ENCODE assay signal across 19 cellular contexts in genomic region chr18:26721876-26722581, GRCh38.
DNase-seq lines count a peak whose midpoint lies in the region; ATAC-seq and TF ChIP-seq lines count a peak whose summit lies in the region.
"Had no signal": no experiment of that assay in that cellular context is flagged by ENCODE, and none has a peak within 500 bp of the region (broad histone marks: within the 10 kb centered on the region; RNA-seq: fewer than 3 reads in every experiment).

No MANE protein-coding gene starts in this region.

- H3K36me3 ChIP-seq in HEK293 (ENCODE audit: control insufficient read depth in 2 of 2, insufficient read depth in 1 of 2, low read length in 2 of 2) (no peaks in the 10 kb centered on the region), MM.1S (replicated peaks; ENCODE audit: insufficient read depth, low read length) (no peaks in the 10 kb centered on the region)
- no peaks in the 10 kb centered on the region for H3K36me3 ChIP-seq in CD8-positive, alpha-beta T cell (ENCODE audit: insufficient read depth, low read length)
- H3K36me3 ChIP-seq: BLaER1 had no signal

- POLR2A ChIA-PET in HEK293 (lab: Yijun Ruan, JAX), result no interaction called here
- POLR2A ChIA-PET in CD8-positive, alpha-beta T cell (lab: Charles Lee), result no interaction called here

- no peaks in the 10 kb centered on the region for H3K4me1 Mint-ChIP-seq in nephron progenitor cell
- no peaks in the 10 kb centered on the region for H3K4me1 Mint-ChIP-seq in CD8-positive, alpha-beta T cell (ENCODE audit: low read depth)
- H3K4me1 Mint-ChIP-seq: CD4-positive, alpha-beta memory T cell had no signal

- H3K9me3 ChIP-seq in HEK293 (ENCODE audit: control insufficient read depth, insufficient read depth, low read depth, low read length) (no peaks in the 10 kb centered on the region), MM.1S (replicated peaks; ENCODE audit: insufficient read depth, low read length) (no peaks in the 10 kb centered on the region)
- H3K9me3 ChIP-seq in CD8-positive, alpha-beta T cell (ENCODE audit: low read length), result no peaks in the 10 kb centered on the region
- H3K9me3 ChIP-seq: BLaER1 had no signal

- H3K27ac ChIP-seq in HEK293 (ENCODE audit: extremely low read depth, low read depth, low read length) (no peak overlapping the region), MM.1S (ENCODE audit: low read length) (no peak overlapping the region)
- H3K27ac ChIP-seq in CD8-positive, alpha-beta T cell (ENCODE audit: low read depth, low read length), result no peak overlapping the region
- H3K27ac ChIP-seq: BLaER1 had no signal

- H3K4me2 ChIP-seq in MM.1S (ENCODE audit: low read depth, low read length), result no peak overlapping the region
- H3K4me2 ChIP-seq: BLaER1 had no signal

- no peak overlapping the region for H3K27ac Mint-ChIP-seq in nephron progenitor cell
- H3K27ac Mint-ChIP-seq in CD8-positive, alpha-beta T cell, result no peak overlapping the region

- H3K4me1 ChIP-seq in HEK293 (ENCODE audit: control insufficient read depth, insufficient read depth, low read length) (no peaks in the 10 kb centered on the region), MM.1S (ENCODE audit: low read length) (no peaks in the 10 kb centered on the region)
- no peaks in the 10 kb centered on the region for H3K4me1 ChIP-seq in CD8-positive, alpha-beta T cell (ENCODE audit: insufficient read depth, low read length)
- H3K4me1 ChIP-seq: BLaER1 had no signal

- H3K27me3 Mint-ChIP-seq in nephron progenitor cell (ENCODE audit: low read depth, poor library complexity), result peaks cover 19% of the 10 kb centered on the region
- H3K27me3 Mint-ChIP-seq in CD8-positive, alpha-beta T cell (ENCODE audit: low read depth), result no peaks in the 10 kb centered on the region

- DNase-seq in NCI-H510A treated with DMSO at 0.1 percent for 48 hours (lab: John Stamatoyannopoulos, UW) (peak; percentile 38), NCI-H510A (lab: John Stamatoyannopoulos, UW) (no peak), OCI-M1 (lab: John Stamatoyannopoulos, UW) (peak; percentile 45), nephron progenitor cell (peak; percentile 9), MM.1S (no peak)
- no peak for DNase-seq in CD8-positive, alpha-beta T cell
- DNase-seq: CD4-positive, alpha-beta memory T cell; HCEC 1CT; KG1; NCI-H1436 treated with DMSO at 0.1 percent for 48 hours; NCI-H2081; NCI-H446 treated with DMSO at 0.1 percent for 48 hours; NK-92 treated with Interleukin-12 subunit alpha and Interleukin-12 subunit beta, amount 100 ng/mL, for 24 hours; Right ventricle myocardium superior; SW 1271; T-helper 2 cell had no signal

- TF ChIP-seq CTCF in HEK293 (tag by site-specific recombination; IDR thresholded peaks at IDR 0.05) (no peak), nephron progenitor cell (IDR thresholded peaks at IDR 0.05) (no peak), MM.1S (IDR thresholded peaks at IDR 0.05; ENCODE audit: low read length) (no peak)
- no peak for TF ChIP-seq CTCF in CD8-positive, alpha-beta T cell (IDR thresholded peaks at IDR 0.05)

- no peak overlapping the region for H3K9ac ChIP-seq in MM.1S (ENCODE audit: low read length)
- H3K9ac ChIP-seq: BLaER1 had no signal

- no peaks in the 10 kb centered on the region for H3K79me2 ChIP-seq in MM.1S (ENCODE audit: low read length)

- H3K9me3 Mint-ChIP-seq in nephron progenitor cell, result no peaks in the 10 kb centered on the region
- H3K9me3 Mint-ChIP-seq in CD8-positive, alpha-beta T cell, result no peaks in the 10 kb centered on the region

- no peaks in the 10 kb centered on the region for H3K27me3 ChIP-seq in CD8-positive, alpha-beta T cell (ENCODE audit: insufficient read depth, low read length)
- H3K27me3 ChIP-seq in MM.1S (replicated peaks; ENCODE audit: insufficient read depth, low read length), result no peaks in the 10 kb centered on the region
- H3K27me3 ChIP-seq: BLaER1 had no signal

- CTCF ChIA-PET in HEK293 (lab: Yijun Ruan, JAX), result no interaction called here
- CTCF ChIA-PET in CD8-positive, alpha-beta T cell (lab: Charles Lee), result no interaction called here

- no peak for ATAC-seq in CD8-positive, alpha-beta T cell
- no peak for ATAC-seq in HG03520 (IDR thresholded peaks at IDR 0.05; ENCODE audit: unreplicated experiment)

- H3K36me3 Mint-ChIP-seq in nephron progenitor cell (ENCODE audit: low read depth), result no peaks in the 10 kb centered on the region
- no peaks in the 10 kb centered on the region for H3K36me3 Mint-ChIP-seq in CD8-positive, alpha-beta T cell
- H3K36me3 Mint-ChIP-seq: CD4-positive, alpha-beta memory T cell had no signal

- H4K20me1 ChIP-seq in MM.1S (ENCODE audit: insufficient read depth, low read length), result no peaks in the 10 kb centered on the region
- H4K20me1 ChIP-seq: BLaER1 had no signal

- H2AFZ ChIP-seq in MM.1S (ENCODE audit: low read length), result no peak overlapping the region

- no peaks in the 10 kb centered on the region for H3F3A ChIP-seq in MM.1S (ENCODE audit: insufficient read depth, low read length)

- intact Hi-C loops in CD8-positive, alpha-beta T cell (cut with DNase I, micrococcal nuclease), result no loop called here

- no peaks in the 10 kb centered on the region for H3K9me2 ChIP-seq in MM.1S (replicated peaks; ENCODE audit: insufficient read depth, low read length)

- H3K4me3 Mint-ChIP-seq in nephron progenitor cell, result no peak overlapping the region
- H3K4me3 Mint-ChIP-seq in CD8-positive, alpha-beta T cell, result no peak overlapping the region
- H3K4me3 Mint-ChIP-seq: CD4-positive, alpha-beta memory T cell had no signal

- H3K4me3 ChIP-seq in HEK293 (ENCODE audit: low read depth, low read length) (no peak overlapping the region), MM.1S (ENCODE audit: low read length) (no peak overlapping the region)
- H3K4me3 ChIP-seq in CD8-positive, alpha-beta T cell (ENCODE audit: low read depth, low read length), result no peak overlapping the region
- H3K4me3 ChIP-seq: BLaER1 had no signal

TF ChIP-seq in HEK293, 187 proteins besides CTCF, POLR2A, EP300 and RAD21:
- TF ChIP-seq REST (tag by site-specific recombination; IDR thresholded peaks at IDR 0.05) (peak; percentile 86), GLI4 (tag by site-specific recombination; IDR thresholded peaks at IDR 0.05) (no peak)

Comparison
In these comparisons a context has a peak if more than half of its experiments do, and no peak if none do; other contexts are left out.
1. DNase-seq: peak in NCI-H510A treated with DMSO at 0.1 percent for 48 hours (single experiment), OCI-M1 (single experiment) and nephron progenitor cell (single experiment); none in NCI-H510A (single experiment), CD8-positive, alpha-beta T cell (0 of 7) and MM.1S (single experiment).